1 cellular context compared by ENCODE assay signal in the genomic region with DNA sequence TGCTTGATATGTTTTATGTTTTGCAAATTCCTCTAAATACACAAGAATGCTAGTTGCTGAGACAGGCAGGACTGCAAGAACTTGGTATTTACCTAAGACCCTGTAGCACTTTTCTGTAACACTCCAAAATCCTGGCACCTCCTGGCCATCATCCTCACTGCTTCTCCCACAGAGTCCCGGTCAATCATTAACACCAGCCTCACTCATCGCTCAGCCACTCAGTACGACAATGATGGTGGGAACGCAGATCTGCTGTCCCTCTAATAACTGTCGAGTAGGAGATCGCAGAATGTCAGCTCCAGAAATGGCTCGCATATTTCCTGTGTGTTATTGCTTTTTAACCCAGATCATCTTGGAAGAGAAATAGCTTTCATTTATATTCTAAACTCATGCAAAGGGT.
TF ChIP-seq lines count a peak whose summit lies in the region.

No MANE protein-coding gene starts in this region.

TF ChIP-seq in HepG2, 621 proteins besides CTCF, POLR2A, EP300 and RAD21:
- no peak for TF ChIP-seq KLF16 (CRISPR knock-in tag; IDR thresholded peaks at IDR 0.05)
- no peak for TF ChIP-seq SPEN (CRISPR knock-in tag; IDR thresholded peaks at IDR 0.05; ENCODE audit: low read depth)
- no peak for TF ChIP-seq TMF1 (CRISPR knock-in tag; IDR thresholded peaks at IDR 0.05; ENCODE audit: low read depth)
- no peak for TF ChIP-seq FOXJ3 (CRISPR knock-in tag; IDR thresholded peaks at IDR 0.05; ENCODE audit: borderline replicate concordance)
- TF ChIP-seq CEBPZ (IDR thresholded peaks at IDR 0.05; ENCODE audit: low read length): no peak
- TF ChIP-seq RXRB (CRISPR knock-in tag; IDR thresholded peaks at IDR 0.05; ENCODE audit: borderline replicate concordance): no peak
- no peak for TF ChIP-seq ZNF788 (CRISPR knock-in tag; IDR thresholded peaks at IDR 0.05; ENCODE audit: borderline replicate concordance)
- no peak for TF ChIP-seq CENPX (CRISPR knock-in tag; IDR thresholded peaks at IDR 0.05)
- no peak for TF ChIP-seq DMAP1 (CRISPR knock-in tag; IDR thresholded peaks at IDR 0.05)
- TF ChIP-seq ZNF350 (CRISPR knock-in tag; IDR thresholded peaks at IDR 0.05; ENCODE audit: borderline replicate concordance, low read depth): no peak
- TF ChIP-seq, protein P1, sequence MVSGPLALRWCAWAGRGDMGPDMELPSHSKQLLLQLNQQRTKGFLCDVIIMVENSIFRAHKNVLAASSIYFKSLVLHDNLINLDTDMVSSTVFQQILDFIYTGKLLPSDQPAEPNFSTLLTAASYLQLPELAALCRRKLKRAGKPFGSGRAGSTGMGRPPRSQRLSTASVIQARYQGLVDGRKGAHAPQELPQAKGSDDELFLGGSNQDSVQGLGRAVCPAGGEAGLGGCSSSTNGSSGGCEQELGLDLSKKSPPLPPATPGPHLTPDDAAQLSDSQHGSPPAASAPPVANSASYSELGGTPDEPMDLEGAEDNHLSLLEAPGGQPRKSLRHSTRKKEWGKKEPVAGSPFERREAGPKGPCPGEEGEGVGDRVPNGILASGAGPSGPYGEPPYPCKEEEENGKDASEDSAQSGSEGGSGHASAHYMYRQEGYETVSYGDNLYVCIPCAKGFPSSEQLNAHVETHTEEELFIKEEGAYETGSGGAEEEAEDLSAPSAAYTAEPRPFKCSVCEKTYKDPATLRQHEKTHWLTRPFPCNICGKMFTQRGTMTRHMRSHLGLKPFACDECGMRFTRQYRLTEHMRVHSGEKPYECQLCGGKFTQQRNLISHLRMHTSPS (CRISPR knock-in tag; IDR thresholded peaks at IDR 0.05; ENCODE audit: low read depth): no peak
- TF ChIP-seq, protein P2, sequence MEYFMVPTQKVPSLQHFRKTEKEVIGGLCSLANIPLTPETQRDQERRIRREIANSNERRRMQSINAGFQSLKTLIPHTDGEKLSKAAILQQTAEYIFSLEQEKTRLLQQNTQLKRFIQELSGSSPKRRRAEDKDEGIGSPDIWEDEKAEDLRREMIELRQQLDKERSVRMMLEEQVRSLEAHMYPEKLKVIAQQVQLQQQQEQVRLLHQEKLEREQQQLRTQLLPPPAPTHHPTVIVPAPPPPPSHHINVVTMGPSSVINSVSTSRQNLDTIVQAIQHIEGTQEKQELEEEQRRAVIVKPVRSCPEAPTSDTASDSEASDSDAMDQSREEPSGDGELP (IDR thresholded peaks at IDR 0.05; ENCODE audit: borderline replicate concordance, low read depth): no peak
- no peak for TF ChIP-seq AFF4 (CRISPR knock-in tag; IDR thresholded peaks at IDR 0.05)
- no peak for TF ChIP-seq ZNF549 (CRISPR knock-in tag; IDR thresholded peaks at IDR 0.05)
- TF ChIP-seq ZSCAN29 (CRISPR knock-in tag; conservative IDR thresholded peaks at IDR 0.05): no peak
- no peak for TF ChIP-seq MED8 (CRISPR knock-in tag; IDR thresholded peaks at IDR 0.05; ENCODE audit: insufficient replicate concordance)
- no peak for TF ChIP-seq ZNF557 (CRISPR knock-in tag; IDR thresholded peaks at IDR 0.05)
- TF ChIP-seq ZNF7 (CRISPR knock-in tag; IDR thresholded peaks at IDR 0.05): no peak
- TF ChIP-seq, protein P3, sequence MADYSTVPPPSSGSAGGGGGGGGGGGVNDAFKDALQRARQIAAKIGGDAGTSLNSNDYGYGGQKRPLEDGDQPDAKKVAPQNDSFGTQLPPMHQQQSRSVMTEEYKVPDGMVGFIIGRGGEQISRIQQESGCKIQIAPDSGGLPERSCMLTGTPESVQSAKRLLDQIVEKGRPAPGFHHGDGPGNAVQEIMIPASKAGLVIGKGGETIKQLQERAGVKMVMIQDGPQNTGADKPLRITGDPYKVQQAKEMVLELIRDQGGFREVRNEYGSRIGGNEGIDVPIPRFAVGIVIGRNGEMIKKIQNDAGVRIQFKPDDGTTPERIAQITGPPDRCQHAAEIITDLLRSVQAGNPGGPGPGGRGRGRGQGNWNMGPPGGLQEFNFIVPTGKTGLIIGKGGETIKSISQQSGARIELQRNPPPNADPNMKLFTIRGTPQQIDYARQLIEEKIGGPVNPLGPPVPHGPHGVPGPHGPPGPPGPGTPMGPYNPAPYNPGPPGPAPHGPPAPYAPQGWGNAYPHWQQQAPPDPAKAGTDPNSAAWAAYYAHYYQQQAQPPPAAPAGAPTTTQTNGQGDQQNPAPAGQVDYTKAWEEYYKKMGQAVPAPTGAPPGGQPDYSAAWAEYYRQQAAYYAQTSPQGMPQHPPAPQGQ (CRISPR knock-in tag; IDR thresholded peaks at IDR 0.05; ENCODE audit: borderline replicate concordance): no peak
- TF ChIP-seq, protein P4, sequence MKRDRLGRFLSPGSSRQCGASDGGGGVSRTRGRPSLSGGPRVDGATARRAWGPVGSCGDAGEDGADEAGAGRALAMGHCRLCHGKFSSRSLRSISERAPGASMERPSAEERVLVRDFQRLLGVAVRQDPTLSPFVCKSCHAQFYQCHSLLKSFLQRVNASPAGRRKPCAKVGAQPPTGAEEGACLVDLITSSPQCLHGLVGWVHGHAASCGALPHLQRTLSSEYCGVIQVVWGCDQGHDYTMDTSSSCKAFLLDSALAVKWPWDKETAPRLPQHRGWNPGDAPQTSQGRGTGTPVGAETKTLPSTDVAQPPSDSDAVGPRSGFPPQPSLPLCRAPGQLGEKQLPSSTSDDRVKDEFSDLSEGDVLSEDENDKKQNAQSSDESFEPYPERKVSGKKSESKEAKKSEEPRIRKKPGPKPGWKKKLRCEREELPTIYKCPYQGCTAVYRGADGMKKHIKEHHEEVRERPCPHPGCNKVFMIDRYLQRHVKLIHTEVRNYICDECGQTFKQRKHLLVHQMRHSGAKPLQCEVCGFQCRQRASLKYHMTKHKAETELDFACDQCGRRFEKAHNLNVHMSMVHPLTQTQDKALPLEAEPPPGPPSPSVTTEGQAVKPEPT (CRISPR knock-in tag; IDR thresholded peaks at IDR 0.05; ENCODE audit: low read depth): no peak
